1 cellular context compared by ENCODE assay signal in genomic region chr11:60378359-60378758, GRCh38.
TF ChIP-seq lines count a peak whose summit lies in the region.

MS4A7 (plus strand) TSS chr11:60378532; CDS start chr11:60383142, 4,610 bp downstream.

TF ChIP-seq in GM12878, 131 proteins besides CTCF, POLR2A, EP300 and RAD21 (continued from another document):
- TF ChIP-seq ZNF687 (IDR thresholded peaks at IDR 0.05) (peak; percentile 29; the same call in 1 of the 2 replicates), MEF2A (IDR thresholded peaks at IDR 0.05; ENCODE audit: insufficient read depth, low read depth, low read length) (peak; percentile 68), SKIL (IDR thresholded peaks at IDR 0.05; ENCODE audit: low read depth, poor library complexity, severe bottlenecking) (peak; percentile 42), MYB (IDR thresholded peaks at IDR 0.05; ENCODE audit: borderline replicate concordance, low read depth, low read length) (0 out of 2 replicates have a peak, but pooled peaks have one; percentile 49), BHLHE40 (IDR thresholded peaks at IDR 0.05; ENCODE audit: borderline replicate concordance in 1 of 2, low read depth in 2 of 2, low read length in 1 of 2) (0 out of 4 replicates have a peak, but pooled peaks of 1 of the 2 experiments have one; percentile 9), GABPA (IDR thresholded peaks at IDR 0.05; ENCODE audit: low read depth) (peak; percentile 66), PAX5 (IDR thresholded peaks at IDR 0.05; ENCODE audit: borderline replicate concordance, low read depth, low read length) (peak; percentile 97), SPI1 (IDR thresholded peaks at IDR 0.05; ENCODE audit: borderline replicate concordance, insufficient read depth, low read depth, low read length) (peak; percentile 60), NFIC (IDR thresholded peaks at IDR 0.05; ENCODE audit: low read depth, low read length) (peak; percentile 58; the same call in 1 of the 2 replicates), CBX3 (IDR thresholded peaks at IDR 0.05; ENCODE audit: borderline replicate concordance, low read depth) (no peak), SRF (IDR thresholded peaks at IDR 0.05; ENCODE audit: low read depth in 2 of 2, low read length in 2 of 2) (peak in 1 of 2 experiments; percentile 63; a peak in 1 of 4 replicates), RUNX3 (IDR thresholded peaks at IDR 0.05; ENCODE audit: low read length) (peak; percentile 68), POLR2AphosphoS2 (IDR thresholded peaks at IDR 0.05; ENCODE audit: low read depth, low read length) (0 out of 2 replicates have a peak, but pooled peaks have one; percentile 34), STAT3 (IDR thresholded peaks at IDR 0.05; ENCODE audit: low read depth, low read length) (0 out of 2 replicates have a peak, but pooled peaks have one; percentile 44), ATF7 (IDR thresholded peaks at IDR 0.05; ENCODE audit: low read depth) (peak; percentile 37; the same call in 1 of the 2 replicates), SUZ12 (IDR thresholded peaks at IDR 0.05; ENCODE audit: unreplicated experiment) (no peak), BCL11A (IDR thresholded peaks at IDR 0.05; ENCODE audit: low read depth, low read length) (0 out of 2 replicates have a peak, but pooled peaks have one; percentile 48)
- TF ChIP-seq, protein P1, sequence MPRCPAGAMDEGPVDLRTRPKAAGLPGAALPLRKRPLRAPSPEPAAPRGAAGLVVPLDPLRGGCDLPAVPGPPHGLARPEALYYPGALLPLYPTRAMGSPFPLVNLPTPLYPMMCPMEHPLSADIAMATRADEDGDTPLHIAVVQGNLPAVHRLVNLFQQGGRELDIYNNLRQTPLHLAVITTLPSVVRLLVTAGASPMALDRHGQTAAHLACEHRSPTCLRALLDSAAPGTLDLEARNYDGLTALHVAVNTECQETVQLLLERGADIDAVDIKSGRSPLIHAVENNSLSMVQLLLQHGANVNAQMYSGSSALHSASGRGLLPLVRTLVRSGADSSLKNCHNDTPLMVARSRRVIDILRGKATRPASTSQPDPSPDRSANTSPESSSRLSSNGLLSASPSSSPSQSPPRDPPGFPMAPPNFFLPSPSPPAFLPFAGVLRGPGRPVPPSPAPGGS (IDR thresholded peaks at IDR 0.05; ENCODE audit: borderline replicate concordance, insufficient read depth, low read depth, low read length, poor library complexity, severe bottlenecking): peak; percentile 26
- TF ChIP-seq, protein P2, sequence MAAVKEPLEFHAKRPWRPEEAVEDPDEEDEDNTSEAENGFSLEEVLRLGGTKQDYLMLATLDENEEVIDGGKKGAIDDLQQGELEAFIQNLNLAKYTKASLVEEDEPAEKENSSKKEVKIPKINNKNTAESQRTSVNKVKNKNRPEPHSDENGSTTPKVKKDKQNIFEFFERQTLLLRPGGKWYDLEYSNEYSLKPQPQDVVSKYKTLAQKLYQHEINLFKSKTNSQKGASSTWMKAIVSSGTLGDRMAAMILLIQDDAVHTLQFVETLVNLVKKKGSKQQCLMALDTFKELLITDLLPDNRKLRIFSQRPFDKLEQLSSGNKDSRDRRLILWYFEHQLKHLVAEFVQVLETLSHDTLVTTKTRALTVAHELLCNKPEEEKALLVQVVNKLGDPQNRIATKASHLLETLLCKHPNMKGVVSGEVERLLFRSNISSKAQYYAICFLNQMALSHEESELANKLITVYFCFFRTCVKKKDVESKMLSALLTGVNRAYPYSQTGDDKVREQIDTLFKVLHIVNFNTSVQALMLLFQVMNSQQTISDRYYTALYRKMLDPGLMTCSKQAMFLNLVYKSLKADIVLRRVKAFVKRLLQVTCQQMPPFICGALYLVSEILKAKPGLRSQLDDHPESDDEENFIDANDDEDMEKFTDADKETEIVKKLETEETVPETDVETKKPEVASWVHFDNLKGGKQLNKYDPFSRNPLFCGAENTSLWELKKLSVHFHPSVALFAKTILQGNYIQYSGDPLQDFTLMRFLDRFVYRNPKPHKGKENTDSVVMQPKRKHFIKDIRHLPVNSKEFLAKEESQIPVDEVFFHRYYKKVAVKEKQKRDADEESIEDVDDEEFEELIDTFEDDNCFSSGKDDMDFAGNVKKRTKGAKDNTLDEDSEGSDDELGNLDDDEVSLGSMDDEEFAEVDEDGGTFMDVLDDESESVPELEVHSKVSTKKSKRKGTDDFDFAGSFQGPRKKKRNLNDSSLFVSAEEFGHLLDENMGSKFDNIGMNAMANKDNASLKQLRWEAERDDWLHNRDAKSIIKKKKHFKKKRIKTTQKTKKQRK (IDR thresholded peaks at IDR 0.05; ENCODE audit: low read depth, low read length): no peak
